ENCODE assay signal across 35 cellular contexts in genomic region chr20:23547613-23548012, GRCh38. TPM values are rescaled to one million over a fixed set of nuclear protein-coding genes. Genes with fewer than 3 reads are reported as not detected.
"Had no signal": no experiment of that assay in that cellular context is flagged by ENCODE, and none has a peak within 500 bp of the region (broad histone marks: within the 10 kb centered on the region; RNA-seq: fewer than 3 reads in every experiment).

No MANE protein-coding gene starts in this region.

- DNase-seq: naive thymus-derived CD8-positive, alpha-beta T cell; nephron progenitor cell; occipital lobe; ovary; psoas muscle; right cardiac atrium; spleen; stimulated activated CD4-positive, alpha-beta T cell treated with anti-CD3 and anti-CD28 coated beads, Interleukin-12 subunit alpha, Interleukin-12 subunit beta, amount 100 ng/mL, for 4 hours; stimulated activated CD4-positive, alpha-beta T cell treated with anti-CD3 and anti-CD28 coated beads, Interleukin-1b, Interleukin-23, amount 100 ng/mL, for 48 hours; stimulated activated CD4-positive, alpha-beta T cell treated with anti-CD3 and anti-CD28 coated beads, Interleukin-4, amount 100 ng/mL, for 1 hour; stimulated activated CD4-positive, alpha-beta T cell treated with anti-CD3 and anti-CD28 coated beads, Interleukin-4, amount 100 ng/mL, for 4 hours; stimulated activated CD8-positive, alpha-beta memory T cell treated with anti-CD3 and anti-CD28 coated beads, Interleukin-4, amount 100 ng/mL, for 48 hours; stimulated activated naive CD4-positive, alpha-beta T cell; stimulated activated naive CD8-positive, alpha-beta T cell treated with anti-CD3 and anti-CD28 coated beads, Interleukin-15, amount 100 ng/mL, for 72 hours; stimulated activated naive CD8-positive, alpha-beta T cell treated with anti-CD3 and anti-CD28 coated beads, Interleukin-15, Interleukin-2, amounts not matched to agents 100 U/mL and 50 U/mL, for 24 hours; substantia nigra; testis; tibial artery; transverse colon; upper lobe of right lung; uterus had no signal

- H3K27ac ChIP-seq: ovary, parathyroid adenoma, psoas muscle, skin epidermis, spleen, suprapubic skin, testis, tibial artery, transverse colon, upper lobe of right lung, uterus had no signal

- H3K27me3 ChIP-seq: ovary, testis, transverse colon, upper lobe of right lung, uterus had no signal

- H3K4me2 ChIP-seq: smooth muscle cell had no signal

- H3K9me3 ChIP-seq: ovary, psoas muscle, spleen, suprapubic skin, testis, tibial artery, transverse colon, upper lobe of right lung, uterus had no signal

- H3K4me1 Mint-ChIP-seq: naive thymus-derived CD8-positive, alpha-beta T cell; nephron progenitor cell; neural crest cell; stimulated activated memory B cell treated with anti-CD40 and anti-IgM and Interleukin-4, amounts not matched to agents 10 μg/mL and 1 μg/mL and 100 μg/mL, for 72 hours; stimulated activated naive CD8-positive, alpha-beta T cell treated with anti-CD3 and anti-CD28 coated beads, Interleukin-15, amount 100 ng/mL, for 72 hours had no signal

- H3K4me3 Mint-ChIP-seq: naive thymus-derived CD8-positive, alpha-beta T cell; natural killer cell treated with Interleukin-12 subunit alpha and Interleukin-12 subunit beta and Interleukin-15 and Interleukin-18, amount 100 ng/mL, for 72 hours; nephron progenitor cell; neural crest cell; stimulated activated memory B cell treated with anti-CD40 and anti-IgM and Interleukin-4, amounts not matched to agents 10 μg/mL and 1 μg/mL and 100 μg/mL, for 72 hours; stimulated activated naive CD8-positive, alpha-beta T cell treated with anti-CD3 and anti-CD28 coated beads, Interleukin-15, amount 100 ng/mL, for 72 hours; type B pancreatic cell had no signal

- H3K9ac ChIP-seq: parathyroid adenoma had no signal

- H3K9me3 Mint-ChIP-seq: natural killer cell treated with Interleukin-12 subunit alpha and Interleukin-12 subunit beta and Interleukin-15 and Interleukin-18, amount 100 ng/mL, for 72 hours; nephron progenitor cell; neural crest cell; stimulated activated memory B cell treated with anti-CD40 and anti-IgM and Interleukin-4, amounts not matched to agents 10 μg/mL and 1 μg/mL and 100 μg/mL, for 72 hours; stimulated activated naive CD8-positive, alpha-beta T cell treated with anti-CD3 and anti-CD28 coated beads, Interleukin-15, amount 100 ng/mL, for 72 hours; type B pancreatic cell had no signal

- H3K27ac Mint-ChIP-seq: naive thymus-derived CD8-positive, alpha-beta T cell; natural killer cell treated with Interleukin-12 subunit alpha and Interleukin-12 subunit beta and Interleukin-15 and Interleukin-18, amount 100 ng/mL, for 72 hours; nephron progenitor cell; progenitor cell of endocrine pancreas; stimulated activated memory B cell treated with anti-CD40 and anti-IgM and Interleukin-4, amounts not matched to agents 10 μg/mL and 1 μg/mL and 100 μg/mL, for 72 hours; type B pancreatic cell had no signal

- H3K36me3 Mint-ChIP-seq: naive thymus-derived CD8-positive, alpha-beta T cell; natural killer cell treated with Interleukin-12 subunit alpha and Interleukin-12 subunit beta and Interleukin-15 and Interleukin-18, amount 100 ng/mL, for 72 hours; stimulated activated memory B cell treated with anti-CD40 and anti-IgM and Interleukin-4, amounts not matched to agents 10 μg/mL and 1 μg/mL and 100 μg/mL, for 72 hours; type B pancreatic cell had no signal

- H2AFZ ChIP-seq: parathyroid adenoma had no signal

- H3K4me3 ChIP-seq: ovary, psoas muscle, skin epidermis, smooth muscle cell, spleen, suprapubic skin, testis, tibial artery, transverse colon, upper lobe of right lung, uterus had no signal

- H3K36me3 ChIP-seq: ovary, spleen, suprapubic skin, tibial artery, transverse colon, upper lobe of right lung, uterus had no signal

- H3K4me1 ChIP-seq: parathyroid adenoma, psoas muscle, spleen, suprapubic skin, testis, tibial artery, transverse colon, upper lobe of right lung, uterus had no signal

- H3K27me3 Mint-ChIP-seq: natural killer cell treated with Interleukin-12 subunit alpha and Interleukin-12 subunit beta and Interleukin-15 and Interleukin-18, amount 100 ng/mL, for 72 hours; stimulated activated memory B cell treated with anti-CD40 and anti-IgM and Interleukin-4, amounts not matched to agents 10 μg/mL and 1 μg/mL and 100 μg/mL, for 72 hours had no signal

- ATAC-seq: naive thymus-derived CD8-positive, alpha-beta T cell; natural killer cell treated with Interleukin-12 subunit alpha and Interleukin-12 subunit beta and Interleukin-15 and Interleukin-18, amount 100 ng/mL, for 72 hours; psoas muscle; right cardiac atrium; sciatic nerve; stimulated activated memory B cell treated with anti-CD40 and anti-IgM and Interleukin-4, amounts not matched to agents 10 μg/mL and 1 μg/mL and 100 μg/mL, for 72 hours; stimulated activated naive CD8-positive, alpha-beta T cell treated with anti-CD3 and anti-CD28 coated beads, Interleukin-15, amount 100 ng/mL, for 72 hours; stimulated activated naive CD8-positive, alpha-beta T cell treated with anti-CD3 and anti-CD28 coated beads, Interleukin-15, Interleukin-2, amounts not matched to agents 100 U/mL and 50 U/mL, for 24 hours; upper lobe of right lung had no signal

RNA-seq across cellular contexts. Expression of gene CST9L, which starts 20.7 kb away (rescaled TPM):
- total RNA-seq: naive thymus-derived CD8-positive, alpha-beta T cell; natural killer cell treated with Interleukin-12 subunit alpha and Interleukin-12 subunit beta and Interleukin-15 and Interleukin-18, amount 100 ng/mL, for 72 hours; neural crest cell; occipital lobe; osteoblast; ovary; progenitor cell of endocrine pancreas; psoas muscle; renal cortical epithelial cell; right cardiac atrium; sciatic nerve; smooth muscle cell; spleen; suprapubic skin; transverse colon; upper lobe of right lung; urinary bladder; uterus had no signal
- polyA plus RNA-seq: naive thymus-derived CD8-positive, alpha-beta T cell; ovary; psoas muscle; right cardiac atrium; smooth muscle cell; spleen; urinary bladder had no signal

RNA-seq across cellular contexts. Expression of gene CST8, which starts 56.7 kb away (rescaled TPM):
- total RNA-seq: naive thymus-derived CD8-positive, alpha-beta T cell; natural killer cell treated with Interleukin-12 subunit alpha and Interleukin-12 subunit beta and Interleukin-15 and Interleukin-18, amount 100 ng/mL, for 72 hours; neural crest cell; occipital lobe; osteoblast; ovary; progenitor cell of endocrine pancreas; psoas muscle; renal cortical epithelial cell; right cardiac atrium; sciatic nerve; smooth muscle cell; spleen; suprapubic skin; transverse colon; upper lobe of right lung; urinary bladder; uterus had no signal
- polyA plus RNA-seq: naive thymus-derived CD8-positive, alpha-beta T cell; ovary; psoas muscle; right cardiac atrium; smooth muscle cell; spleen; thymus; urinary bladder had no signal

RNA-seq across cellular contexts. Expression of gene CST9, which starts 58.1 kb away (rescaled TPM):
- total RNA-seq: naive thymus-derived CD8-positive, alpha-beta T cell; natural killer cell treated with Interleukin-12 subunit alpha and Interleukin-12 subunit beta and Interleukin-15 and Interleukin-18, amount 100 ng/mL, for 72 hours; neural crest cell; occipital lobe; osteoblast; ovary; progenitor cell of endocrine pancreas; psoas muscle; renal cortical epithelial cell; right cardiac atrium; sciatic nerve; smooth muscle cell; spleen; suprapubic skin; transverse colon; upper lobe of right lung; urinary bladder; uterus had no signal
- polyA plus RNA-seq: naive thymus-derived CD8-positive, alpha-beta T cell; ovary; psoas muscle; right cardiac atrium; smooth muscle cell; spleen; urinary bladder had no signal
